In genomic region chr6:140540743-140541142, GRCh38 we compare ENCODE assay signal across 16 cellular contexts.
"Had no signal": no experiment of that assay in that cellular context is flagged by ENCODE, and none has a peak within 500 bp of the region (broad histone marks: within the 10 kb centered on the region; RNA-seq: fewer than 3 reads in every experiment).

No MANE protein-coding gene starts in this region.

- H3K27me3 ChIP-seq: sigmoid colon had no signal

- DNase-seq: activated CD4-positive, alpha-beta T cell treated with anti-CD3 and anti-CD28 coated beads, Interleukin-2, amount 10 ng/mL, durations not matched to agents 7 days and 5 days; activated CD4-positive, CD25-positive, alpha-beta regulatory T cell; activated CD8-positive, alpha-beta memory T cell treated with anti-CD3 and anti-CD28 coated beads for 24 hours; activated naive CD4-positive, alpha-beta T cell treated with anti-CD3 and anti-CD28 coated beads for 36 hours; caudate nucleus; effector memory CD8-positive, alpha-beta T cell; erythroblast; glutamatergic neuron; immature natural killer cell; left colon; naive thymus-derived CD4-positive, alpha-beta T cell; sigmoid colon; stimulated activated CD4-positive, alpha-beta T cell treated with anti-CD3 and anti-CD28 coated beads, Interleukin-4, amount 100 ng/mL, for 1 hour; stimulated activated CD8-positive, alpha-beta memory T cell treated with anti-CD3 and anti-CD28 coated beads, Interleukin-4, amount 100 ng/mL, for 48 hours; stimulated activated naive CD8-positive, alpha-beta T cell treated with anti-CD3 and anti-CD28 coated beads, Interleukin-15, amount 100 ng/mL, for 72 hours had no signal

- H3K9me3 ChIP-seq: sigmoid colon had no signal

- H3K4me3 ChIP-seq: sigmoid colon had no signal

- H3K27ac ChIP-seq: sigmoid colon, thoracic aorta had no signal

- ATAC-seq: effector memory CD8-positive, alpha-beta T cell; left colon; naive thymus-derived CD4-positive, alpha-beta T cell; stimulated activated naive CD8-positive, alpha-beta T cell treated with anti-CD3 and anti-CD28 coated beads, Interleukin-15, amount 100 ng/mL, for 72 hours had no signal

- H3K36me3 ChIP-seq: sigmoid colon, thoracic aorta had no signal
